ENCODE assay signal across 10 cellular contexts in genomic region chr9:89387970-89388867, GRCh38.
DNase-seq lines count a peak whose midpoint lies in the region; ATAC-seq, FAIRE-seq and TF ChIP-seq lines count a peak whose summit lies in the region.
"Had no signal": no experiment of that assay in that cellular context is flagged by ENCODE, and none has a peak within 500 bp of the region (broad histone marks: within the 10 kb centered on the region; RNA-seq: fewer than 3 reads in every experiment).

No MANE protein-coding gene starts in this region.

- H3K27ac Mint-ChIP-seq in stimulated activated naive CD8-positive, alpha-beta T cell treated with anti-CD3 and anti-CD28 coated beads, Interleukin-15, amount 100 ng/mL, for 72 hours: peak overlapping the region; percentile 42 to 57

- intact Hi-C loops in kidney (cut with DNase I): no loop called here

- no peak overlapping the region for H3K4me3 ChIP-seq in kidney (ENCODE audit: low read length in 2 of 2)

- TF ChIP-seq CTCF in kidney (IDR thresholded peaks at IDR 0.05; ENCODE audit: borderline replicate concordance, extremely low read depth, insufficient read depth): no peak

- peaks cover 15 to 42% of the 10 kb centered on the region in 2 donors for H3K36me3 ChIP-seq in kidney (ENCODE audit: control insufficient read depth in 1 of 2, insufficient read depth in 2 of 2, low read length in 2 of 2)

- peak; percentile 10 for ATAC-seq in stimulated activated naive CD8-positive, alpha-beta T cell treated with anti-CD3 and anti-CD28 coated beads, Interleukin-15, amount 100 ng/mL, for 72 hours
- no peak for ATAC-seq in GM21528 (IDR thresholded peaks at IDR 0.05; ENCODE audit: low FRiP score, unreplicated experiment)

- H3K4me3 Mint-ChIP-seq in stimulated activated naive CD8-positive, alpha-beta T cell treated with anti-CD3 and anti-CD28 coated beads, Interleukin-15, amount 100 ng/mL, for 72 hours: no peak overlapping the region

- DNase-seq in HPDE6-E6E7 (ENCODE audit: extremely low spot score): peak; percentile 59
- DNase-seq in amniotic epithelial cell (ENCODE audit: low read depth): peak; percentile 94
- DNase-seq in kidney: no peak
- no peak for DNase-seq in stimulated activated naive CD8-positive, alpha-beta T cell treated with anti-CD3 and anti-CD28 coated beads, Interleukin-15, amount 100 ng/mL, for 72 hours
- no peak for DNase-seq in NCI-H2107 treated with DMSO at 0.1 percent for 48 hours (lab: John Stamatoyannopoulos, UW; ENCODE audit: unreplicated experiment)
- DNase-seq in NCI-H2107 (lab: John Stamatoyannopoulos, UW): no peak
- DNase-seq in G401 (ENCODE audit: low spot score): no peak
- DNase-seq: WERI-Rb-1 had no signal

- in situ Hi-C loops in G401 (cut with HindIII; ENCODE audit: low sequenced_read_pairs): no loop called here

- no peak overlapping the region for H3K9ac ChIP-seq in kidney (ENCODE audit: low read length in 2 of 2)

- no peaks in the 10 kb centered on the region for H3K9me3 Mint-ChIP-seq in stimulated activated naive CD8-positive, alpha-beta T cell treated with anti-CD3 and anti-CD28 coated beads, Interleukin-15, amount 100 ng/mL, for 72 hours

- peak overlapping the region; percentile 70 to 80 for H3K27ac ChIP-seq in kidney (ENCODE audit: low read depth in 2 of 2, low read length in 2 of 2)
- H3K27ac ChIP-seq: WERI-Rb-1 had no signal

- peaks cover 74% of the 10 kb centered on the region for H3K4me1 Mint-ChIP-seq in stimulated activated naive CD8-positive, alpha-beta T cell treated with anti-CD3 and anti-CD28 coated beads, Interleukin-15, amount 100 ng/mL, for 72 hours

- H3K9me3 ChIP-seq in kidney (ENCODE audit: control insufficient read depth in 1 of 2, low read length in 2 of 2): no peaks in the 10 kb centered on the region

- no peak for FAIRE-seq in kidney (lab: Jason Lieb, UNC)
- FAIRE-seq: GM18507 had no signal

- H3K27me3 Mint-ChIP-seq in stimulated activated naive CD8-positive, alpha-beta T cell treated with anti-CD3 and anti-CD28 coated beads, Interleukin-15, amount 100 ng/mL, for 72 hours: no peaks in the 10 kb centered on the region

- peaks cover 29 to 32% of the 10 kb centered on the region in 2 donors for H3K4me1 ChIP-seq in kidney (ENCODE audit: control insufficient read depth in 1 of 2, insufficient read depth in 1 of 2, low read depth in 1 of 2, low read length in 2 of 2)

Comparison
In these comparisons a context has a peak if more than half of its experiments do, and no peak if none do; other contexts are left out.
1. DNase-seq: peak in HPDE6-E6E7 (single experiment) and amniotic epithelial cell (single experiment); none in kidney (single experiment), stimulated activated naive CD8-positive, alpha-beta T cell treated with anti-CD3 and anti-CD28 coated beads, Interleukin-15, amount 100 ng/mL, for 72 hours (0 of 2), NCI-H2107 treated with DMSO at 0.1 percent for 48 hours (single experiment), NCI-H2107 (single experiment) and G401 (single experiment).